In genomic region chrX:125094901-125095300, GRCh38 we compare ENCODE assay signal across 1 cellular context.
A peak's percentile ranks its signal among the peaks of the same experiment; 100 is the strongest.
TF ChIP-seq lines count a peak whose summit lies in the region.

No MANE protein-coding gene starts in this region.

TF ChIP-seq in K562, 482 proteins besides CTCF, POLR2A, EP300 and RAD21 (continued from another document):
- TF ChIP-seq ZBTB40 (IDR thresholded peaks at IDR 0.05) = no peak
- TF ChIP-seq ZBTB40 (CRISPR knock-in tag; IDR thresholded peaks at IDR 0.05) = no peak
- no peak for TF ChIP-seq JUN (IDR thresholded peaks at IDR 0.05; ENCODE audit: borderline replicate concordance, low read depth, low read length)
- TF ChIP-seq JUN (CRISPR knock-in tag; IDR thresholded peaks at IDR 0.05; ENCODE audit: borderline replicate concordance) = no peak
- TF ChIP-seq NCOA2 (IDR thresholded peaks at IDR 0.05; ENCODE audit: partially characterized antibody in 2 of 2) = no peak
- no peak for TF ChIP-seq PBX2 (CRISPR knock-in tag; IDR thresholded peaks at IDR 0.05; ENCODE audit: low read depth)
- TF ChIP-seq PBX2 (tag; conservative IDR thresholded peaks at IDR 0.05; ENCODE audit: low read depth) = peak; percentile 36; the same call in 1 of the 2 replicates
- TF ChIP-seq MEF2A (IDR thresholded peaks at IDR 0.05; ENCODE audit: control insufficient read depth, low read depth, low read length) = no peak
- peak; percentile 63 for TF ChIP-seq PKNOX1 (IDR thresholded peaks at IDR 0.05)
- no peak for TF ChIP-seq ATF7 (IDR thresholded peaks at IDR 0.05)
